ENCODE assay signal across 14 cellular contexts in genomic region chr16:24318670-24319069, GRCh38.
A peak's percentile ranks its signal among the peaks of the same experiment; 100 is the strongest.
DNase-seq lines count a peak whose midpoint lies in the region; ATAC-seq and TF ChIP-seq lines count a peak whose summit lies in the region.
"Had no signal": no experiment of that assay in that cellular context is flagged by ENCODE, and none has a peak within 500 bp of the region (broad histone marks: within the 10 kb centered on the region; RNA-seq: fewer than 3 reads in every experiment).

No MANE protein-coding gene starts in this region.

- DNase-seq in GM06990 (ENCODE audit: extremely low read depth, insufficient read length): no peak
- DNase-seq in H7: peak; percentile 71
- DNase-seq in WTC11 (ENCODE audit: low spot score): peak; percentile 58
- DNase-seq in mesendoderm: peak; percentile 64
- no peak for DNase-seq in AG20443 (ENCODE audit: low spot score)
- DNase-seq in NCI-H510A (lab: John Stamatoyannopoulos, UW): no peak
- no peak for DNase-seq in kidney tubule cell (ENCODE audit: low spot score)
- DNase-seq: ACHN; CD8-positive, alpha-beta T cell; NCI-H1436; NCI-H526 treated with DMSO at 0.1 percent for 48 hours; PC-3; T-helper 17 cell had no signal

- no peak overlapping the region for H2BK5ac ChIP-seq in mesendoderm (ENCODE audit: low read length)

- CTCF ChIA-PET in WTC11 (lab: Charles Lee): interaction anchor here (0.6 to 2.1 kb wide), 15 partner anchors 12 to 273 kb away, joined by 3 to 12 read pairs (median 3); no protein-coding TSS in a partner anchor

- H3K27ac ChIP-seq in mesendoderm (ENCODE audit: low read depth, low read length): no peak overlapping the region
- H3K27ac ChIP-seq: RWPE1 had no signal

- no peak overlapping the region for H2BK15ac ChIP-seq in mesendoderm (replicated peaks; ENCODE audit: low read depth)

- no CpG with 5 or more reads among the region's 1 CpG for WGBS in mesendoderm (ENCODE audit: extremely low coverage, insufficient coverage, low lambda C conversion rate)

- H3K27me3 ChIP-seq in GM06990 (replicated peaks; ENCODE audit: control insufficient read depth, insufficient read depth, low read length) (no peaks in the 10 kb centered on the region), H7 (ENCODE audit: control insufficient read depth, insufficient read depth, low read length) (no peaks in the 10 kb centered on the region), mesendoderm (ENCODE audit: insufficient read depth, low read length, poor library complexity) (no peaks in the 10 kb centered on the region)

- H3K27ac Mint-ChIP-seq in WTC11: no peak overlapping the region
- H3K27ac Mint-ChIP-seq: CD8-positive, alpha-beta T cell; T-helper 17 cell had no signal

- H3K79me1 ChIP-seq in mesendoderm (ENCODE audit: low read length): no peaks in the 10 kb centered on the region

- H3K9ac ChIP-seq in mesendoderm (ENCODE audit: low read length): no peak overlapping the region

- TF ChIP-seq CTCF in GM06990 (IDR thresholded peaks at IDR 0.05; ENCODE audit: insufficient read depth, low read length, poor library complexity, severe bottlenecking) (peak; percentile 31), WTC11 (IDR thresholded peaks at IDR 0.05) (no peak)

- no peaks in the 10 kb centered on the region for H3K36me3 ChIP-seq in GM06990 (ENCODE audit: control insufficient read depth, insufficient read depth, low read length)
- H3K36me3 ChIP-seq in H7 (replicated peaks; ENCODE audit: control insufficient read depth, insufficient read depth, low read length): no peaks in the 10 kb centered on the region
- no peaks in the 10 kb centered on the region for H3K36me3 ChIP-seq in mesendoderm (ENCODE audit: control insufficient read depth, insufficient read depth, low read length)

- no peaks in the 10 kb centered on the region; the same call in 1 of the 2 replicates for H3K27me3 Mint-ChIP-seq in WTC11 (ENCODE audit: low read depth)

- H3K36me3 Mint-ChIP-seq in WTC11: no peaks in the 10 kb centered on the region
- H3K36me3 Mint-ChIP-seq: CD8-positive, alpha-beta T cell had no signal

- H3K4ac ChIP-seq in mesendoderm (ENCODE audit: low read depth, low read length): no peak overlapping the region

- H3K18ac ChIP-seq in mesendoderm (ENCODE audit: low read length): no peak overlapping the region

- no peak overlapping the region for H3K4me2 ChIP-seq in mesendoderm (ENCODE audit: low read length)

- no peaks in the 10 kb centered on the region for H3K9me3 Mint-ChIP-seq in WTC11
- H3K9me3 Mint-ChIP-seq: CD8-positive, alpha-beta T cell had no signal

- H4K5ac ChIP-seq in mesendoderm (ENCODE audit: low read length): no peak overlapping the region

- no peak overlapping the region for H2BK120ac ChIP-seq in mesendoderm (ENCODE audit: low read depth, low read length)

- no peak overlapping the region for H3K4me3 Mint-ChIP-seq in WTC11
- H3K4me3 Mint-ChIP-seq: CD8-positive, alpha-beta T cell; T-helper 17 cell had no signal

- H4K8ac ChIP-seq in mesendoderm (ENCODE audit: low read depth, low read length): no peak overlapping the region

- no peak overlapping the region for H3K56ac ChIP-seq in mesendoderm (ENCODE audit: low read length)

- no peak overlapping the region for H3K4me3 ChIP-seq in GM06990 (replicated peaks; ENCODE audit: low read depth, low read length)
- no peak overlapping the region for H3K4me3 ChIP-seq in H7 (ENCODE audit: insufficient read depth, low read depth, low read length)
- no peak overlapping the region for H3K4me3 ChIP-seq in mesendoderm (ENCODE audit: low read length)

- H3K23ac ChIP-seq in mesendoderm (ENCODE audit: low read length): no peak overlapping the region

- ATAC-seq in WTC11: peak; percentile 96
- ATAC-seq: CD8-positive, alpha-beta T cell; PC-3; T-helper 17 cell had no signal

- H3K79me2 ChIP-seq in mesendoderm (ENCODE audit: control insufficient read depth, insufficient read depth, low read length): no peaks in the 10 kb centered on the region

- POLR2A ChIA-PET in WTC11 (lab: Charles Lee): no interaction called here

- no peaks in the 10 kb centered on the region for H3K4me1 ChIP-seq in mesendoderm (ENCODE audit: control insufficient read depth, low read depth, low read length)

- no peak overlapping the region for H2AK5ac ChIP-seq in mesendoderm (ENCODE audit: low read length)

- peaks cover 26% of the 10 kb centered on the region for H3K4me1 Mint-ChIP-seq in WTC11

TF ChIP-seq in WTC11, 78 proteins besides CTCF, POLR2A, EP300 and RAD21:
- TF ChIP-seq ZNF423 (CRISPR knock-in tag; IDR thresholded peaks at IDR 0.05) (no peak), TEAD1 (CRISPR knock-in tag; IDR thresholded peaks at IDR 0.05) (peak; percentile 74; the same call in 1 of the 2 replicates), KAT7 (CRISPR knock-in tag; IDR thresholded peaks at IDR 0.05; ENCODE audit: borderline replicate concordance) (no peak)

Comparison
In these comparisons a context has a peak if more than half of its experiments do, and no peak if none do; other contexts are left out.
1. DNase-seq: peak in H7 (single experiment), WTC11 (single experiment) and mesendoderm (single experiment); none in GM06990 (single experiment), AG20443 (single experiment), NCI-H510A (single experiment) and kidney tubule cell (single experiment).